1 cellular context compared by ENCODE assay signal in the genomic region with DNA sequence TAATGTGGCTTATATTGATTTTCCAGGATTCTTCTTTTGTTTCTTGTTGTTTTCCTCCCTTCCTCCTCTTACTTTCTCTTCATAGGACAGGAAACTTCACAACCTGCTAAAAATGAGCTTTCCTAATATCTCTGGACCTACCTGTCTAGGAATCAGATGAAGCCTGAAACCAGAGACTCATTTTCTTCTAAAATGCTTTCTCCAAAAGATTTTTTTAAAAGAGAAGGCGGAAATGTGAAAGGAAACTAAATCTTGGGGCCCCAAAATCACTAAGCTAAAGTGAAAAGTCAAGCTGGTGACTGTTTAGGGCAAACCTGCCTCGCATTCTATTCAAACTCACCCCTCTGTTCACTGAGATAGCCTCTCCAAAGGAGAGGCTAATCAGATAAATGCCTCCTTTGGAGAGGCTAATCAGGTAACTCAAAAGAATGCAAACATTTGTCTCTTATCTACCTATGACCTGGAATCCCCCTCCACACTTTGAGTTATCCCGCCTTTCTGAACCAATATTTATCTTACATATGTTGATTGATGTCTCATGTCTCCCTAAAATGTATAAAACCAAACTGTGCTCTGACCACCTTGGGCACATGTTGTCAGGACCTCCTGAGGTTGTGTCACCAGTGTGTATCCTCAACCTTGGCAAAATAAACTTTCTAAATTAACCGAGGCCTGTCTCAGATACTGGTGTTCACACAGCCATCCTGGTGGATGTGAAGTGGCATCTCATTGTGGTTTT.
TF ChIP-seq lines count a peak whose summit lies in the region.

No MANE protein-coding gene starts in this region.

TF ChIP-seq in HepG2, 621 proteins besides CTCF, POLR2A, EP300 and RAD21 (continued from another document and continues in another):
- TF ChIP-seq ZNF280B (CRISPR knock-in tag; IDR thresholded peaks at IDR 0.05; ENCODE audit: borderline replicate concordance) (no peak), RARA (CRISPR knock-in tag; IDR thresholded peaks at IDR 0.05) (peak; percentile 62), REPIN1 (CRISPR knock-in tag; IDR thresholded peaks at IDR 0.05; ENCODE audit: borderline replicate concordance, low read depth) (peak; percentile 85; the same call in 1 of the 2 replicates), PAXIP1 (CRISPR knock-in tag; conservative IDR thresholded peaks at IDR 0.05) (peak; percentile 90), GPBP1L1 (CRISPR knock-in tag; IDR thresholded peaks at IDR 0.05) (no peak), EZH2 (conservative IDR thresholded peaks at IDR 0.05; ENCODE audit: low read depth, low read length) (no peak), ATF3 (CRISPR knock-in tag; IDR thresholded peaks at IDR 0.05) (peak; percentile 57; the same call in 1 of the 2 replicates), PAF1 (CRISPR knock-in tag; IDR thresholded peaks at IDR 0.05) (no peak), ZNF672 (CRISPR knock-in tag; IDR thresholded peaks at IDR 0.05) (no peak), SSRP1 (CRISPR knock-in tag; IDR thresholded peaks at IDR 0.05) (no peak), MAX (IDR thresholded peaks at IDR 0.05) (peak; percentile 68), CBFB (CRISPR knock-in tag; IDR thresholded peaks at IDR 0.05) (peak; percentile 75), TCF12 (IDR thresholded peaks at IDR 0.05) (no peak), TCF12 (CRISPR knock-in tag; IDR thresholded peaks at IDR 0.05) (peak; percentile 70; the same call in 1 of the 2 replicates), DNMT3B (CRISPR knock-in tag; conservative IDR thresholded peaks at IDR 0.05) (no peak), ZNF720 (CRISPR knock-in tag; IDR thresholded peaks at IDR 0.05) (no peak), ZNF180 (CRISPR knock-in tag; IDR thresholded peaks at IDR 0.05; ENCODE audit: borderline replicate concordance, low read depth) (no peak), PAWR (CRISPR knock-in tag; IDR thresholded peaks at IDR 0.05; ENCODE audit: borderline replicate concordance) (no peak), ZNF124 (CRISPR knock-in tag; IDR thresholded peaks at IDR 0.05) (no peak; the same call in 1 of the 2 replicates), KLF6 (CRISPR knock-in tag; IDR thresholded peaks at IDR 0.05) (peak; percentile 37; the same call in 1 of the 2 replicates), PCBP2 (optimal IDR thresholded peaks at IDR 0.05; ENCODE audit: low read depth, low read length, poor library complexity, severe bottlenecking) (no peak), ZBTB20 (CRISPR knock-in tag; IDR thresholded peaks at IDR 0.05; ENCODE audit: borderline replicate concordance, low read depth) (peak; percentile 99), STAT5B (CRISPR knock-in tag; IDR thresholded peaks at IDR 0.05) (no peak), ZFP82 (CRISPR knock-in tag; IDR thresholded peaks at IDR 0.05; ENCODE audit: borderline replicate concordance) (no peak), HNF4A (CRISPR knock-in tag; IDR thresholded peaks at IDR 0.05) (peak; percentile 68), ZNF724P (CRISPR knock-in tag; IDR thresholded peaks at IDR 0.05; ENCODE audit: borderline replicate concordance) (no peak), SNAPC4 (CRISPR knock-in tag; IDR thresholded peaks at IDR 0.05) (no peak), GTF3A (CRISPR knock-in tag; conservative IDR thresholded peaks at IDR 0.05) (no peak), CC2D1A (CRISPR knock-in tag; IDR thresholded peaks at IDR 0.05) (no peak), HOXA3 (CRISPR knock-in tag; IDR thresholded peaks at IDR 0.05) (peak; percentile 62), HDAC6 (IDR thresholded peaks at IDR 0.05; ENCODE audit: low read depth, low read length) (no peak), ETV5 (CRISPR knock-in tag; IDR thresholded peaks at IDR 0.05; ENCODE audit: borderline replicate concordance) (peak; percentile 50; the same call in 1 of the 2 replicates), MIXL1 (CRISPR knock-in tag; IDR thresholded peaks at IDR 0.05) (peak; percentile 90), TEAD3 (CRISPR knock-in tag; optimal IDR thresholded peaks at IDR 0.05; ENCODE audit: borderline replicate concordance) (peak; percentile 87), FOXK1 (CRISPR knock-in tag; IDR thresholded peaks at IDR 0.05; ENCODE audit: borderline replicate concordance, low read depth) (no peak), SIX4 (CRISPR knock-in tag; IDR thresholded peaks at IDR 0.05) (peak; percentile 50; the same call in 1 of the 2 replicates)
- TF ChIP-seq, protein P1, sequence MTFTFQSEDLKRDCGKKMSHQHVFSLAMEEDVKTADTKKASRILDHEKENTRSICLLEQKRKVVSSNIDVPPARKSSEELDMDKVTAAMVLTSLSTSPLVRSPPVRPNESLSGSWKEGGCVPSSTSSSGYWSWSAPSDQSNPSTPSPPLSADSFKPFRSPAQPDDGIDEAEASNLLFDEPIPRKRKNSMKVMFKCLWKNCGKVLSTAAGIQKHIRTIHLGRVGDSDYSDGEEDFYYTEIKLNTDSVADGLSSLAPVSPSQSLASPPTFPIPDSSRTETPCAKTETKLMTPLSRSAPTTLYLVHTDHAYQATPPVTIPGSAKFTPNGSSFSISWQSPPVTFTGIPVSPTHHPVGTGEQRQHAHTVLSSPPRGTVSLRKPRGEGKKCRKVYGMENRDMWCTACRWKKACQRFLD (CRISPR knock-in tag; IDR thresholded peaks at IDR 0.05; ENCODE audit: borderline replicate concordance), result no peak
- TF ChIP-seq, protein P2, sequence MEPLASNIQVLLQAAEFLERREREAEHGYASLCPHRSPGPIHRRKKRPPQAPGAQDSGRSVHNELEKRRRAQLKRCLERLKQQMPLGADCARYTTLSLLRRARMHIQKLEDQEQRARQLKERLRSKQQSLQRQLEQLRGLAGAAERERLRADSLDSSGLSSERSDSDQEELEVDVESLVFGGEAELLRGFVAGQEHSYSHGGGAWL (CRISPR knock-in tag; IDR thresholded peaks at IDR 0.05), result no peak
- TF ChIP-seq, protein P3, sequence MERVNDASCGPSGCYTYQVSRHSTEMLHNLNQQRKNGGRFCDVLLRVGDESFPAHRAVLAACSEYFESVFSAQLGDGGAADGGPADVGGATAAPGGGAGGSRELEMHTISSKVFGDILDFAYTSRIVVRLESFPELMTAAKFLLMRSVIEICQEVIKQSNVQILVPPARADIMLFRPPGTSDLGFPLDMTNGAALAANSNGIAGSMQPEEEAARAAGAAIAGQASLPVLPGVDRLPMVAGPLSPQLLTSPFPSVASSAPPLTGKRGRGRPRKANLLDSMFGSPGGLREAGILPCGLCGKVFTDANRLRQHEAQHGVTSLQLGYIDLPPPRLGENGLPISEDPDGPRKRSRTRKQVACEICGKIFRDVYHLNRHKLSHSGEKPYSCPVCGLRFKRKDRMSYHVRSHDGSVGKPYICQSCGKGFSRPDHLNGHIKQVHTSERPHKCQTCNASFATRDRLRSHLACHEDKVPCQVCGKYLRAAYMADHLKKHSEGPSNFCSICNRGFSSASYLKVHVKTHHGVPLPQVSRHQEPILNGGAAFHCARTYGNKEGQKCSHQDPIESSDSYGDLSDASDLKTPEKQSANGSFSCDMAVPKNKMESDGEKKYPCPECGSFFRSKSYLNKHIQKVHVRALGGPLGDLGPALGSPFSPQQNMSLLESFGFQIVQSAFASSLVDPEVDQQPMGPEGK (CRISPR knock-in tag; IDR thresholded peaks at IDR 0.05), result peak; percentile 71
